In genomic region chr7:102047167-102047566, GRCh38 we compare ENCODE assay signal across 21 cellular contexts.
"Had no signal": no experiment of that assay in that cellular context is flagged by ENCODE, and none has a peak within 500 bp of the region (broad histone marks: within the 10 kb centered on the region; RNA-seq: fewer than 3 reads in every experiment).

No MANE protein-coding gene starts in this region.

- ATAC-seq: left lobe of liver; mucosa of descending colon; natural killer cell treated with Interleukin-12 subunit alpha and Interleukin-12 subunit beta and Interleukin-15 and Interleukin-18, amount 100 ng/mL, for 72 hours; pancreas; stimulated activated effector memory CD8-positive, alpha-beta T cell treated with anti-CD3 and anti-CD28 coated beads, Interleukin-12 subunit alpha, Interleukin-12 subunit beta, amount 100 ng/mL, for 72 hours had no signal

- H3K4me1 ChIP-seq: pancreas had no signal

- H2AFZ ChIP-seq: hepatocyte had no signal

- FAIRE-seq: frontal cortex, kidney, pancreas had no signal

- H3K4me2 ChIP-seq: hepatocyte had no signal

- H3K27ac ChIP-seq: dorsolateral prefrontal cortex, hepatocyte, neutrophil, pancreas, sigmoid colon, stomach, thyroid gland had no signal

- DNase-seq: cortex of kidney; effector CD4-positive, alpha-beta T cell; kidney; mesenchymal stem cell; mucosa of descending colon; naive B cell; pancreas; sigmoid colon; stimulated activated CD4-positive, alpha-beta T cell treated with anti-CD3 and anti-CD28 coated beads, Interleukin-2, amount 100 ng/mL, for 24 hours; stimulated activated CD4-positive, alpha-beta T cell treated with anti-CD3 and anti-CD28 coated beads, Interleukin-4, amount 100 ng/mL, for 24 hours; stimulated activated naive CD4-positive, alpha-beta T cell treated with Interleukin-2 at 50 U/mL for 16 hours; stomach; thyroid gland; trophoblast cell had no signal

- H3K27me3 ChIP-seq: dorsolateral prefrontal cortex, hepatocyte, neutrophil, pancreas, sigmoid colon, stomach, thyroid gland had no signal

- H3K4me3 ChIP-seq: dorsolateral prefrontal cortex, hepatocyte, mucosa of descending colon, pancreas, sigmoid colon, stomach, thyroid gland had no signal

- H3K9me3 ChIP-seq: mucosa of descending colon, neutrophil, pancreas, sigmoid colon, stomach, thyroid gland had no signal

- H3K36me3 ChIP-seq: pancreas, stomach, thyroid gland had no signal
